19 cellular contexts compared by ENCODE assay signal in genomic region chr6:86118271-86118670, GRCh38.
"Had no signal": no experiment of that assay in that cellular context is flagged by ENCODE, and none has a peak within 500 bp of the region (broad histone marks: within the 10 kb centered on the region; RNA-seq: fewer than 3 reads in every experiment).

No MANE protein-coding gene starts in this region.

- ATAC-seq: activated CD8-positive, alpha-beta memory T cell treated with anti-CD3 and anti-CD28 coated beads, Interleukin-2, amount 10 ng/mL, durations not matched to agents 7 days and 5 days; K562; WTC11 had no signal

- H3K27ac Mint-ChIP-seq: activated CD8-positive, alpha-beta memory T cell treated with anti-CD3 and anti-CD28 coated beads, Interleukin-2, amount 10 ng/mL, durations not matched to agents 7 days and 5 days; activated naive CD4-positive, alpha-beta T cell treated with anti-CD3 and anti-CD28 coated beads, Interleukin-2, amount 10 ng/mL, durations not matched to agents 7 days and 5 days; activated naive CD8-positive, alpha-beta T cell treated with anti-CD3 and anti-CD28 coated beads, Interleukin-2, amount 10 ng/mL, durations not matched to agents 7 days and 5 days; activated T-cell treated with anti-CD3 and anti-CD28 coated beads, Interleukin-2, amount 50 U/mL, for 24 hours; T-helper 1 cell treated with Interleukin-12 subunit alpha and Interleukin-12 subunit beta and Interleukin-4 antibody, amounts not matched to agents 30 μg/mL and 1 μg/mL, for 36 hours; WTC11 had no signal

- H3K27me3 ChIP-seq: adrenal gland had no signal

- H3K4me1 ChIP-seq: adrenal gland had no signal

- H3K27me3 Mint-ChIP-seq: activated CD8-positive, alpha-beta memory T cell treated with anti-CD3 and anti-CD28 coated beads, Interleukin-2, amount 10 ng/mL, durations not matched to agents 7 days and 5 days; activated naive CD4-positive, alpha-beta T cell treated with anti-CD3 and anti-CD28 coated beads, Interleukin-2, amount 10 ng/mL, durations not matched to agents 7 days and 5 days; activated naive CD8-positive, alpha-beta T cell treated with anti-CD3 and anti-CD28 coated beads, Interleukin-2, amount 10 ng/mL, durations not matched to agents 7 days and 5 days; activated T-cell treated with anti-CD3 and anti-CD28 coated beads, Interleukin-2, amount 50 U/mL, for 24 hours had no signal

- H2AFZ ChIP-seq: PC-9 had no signal

- H3K36me3 ChIP-seq: adrenal gland had no signal

- H3K27ac ChIP-seq: adrenal gland, PC-9 had no signal

- H3K36me3 Mint-ChIP-seq: activated CD8-positive, alpha-beta memory T cell treated with anti-CD3 and anti-CD28 coated beads, Interleukin-2, amount 10 ng/mL, durations not matched to agents 7 days and 5 days; activated naive CD4-positive, alpha-beta T cell treated with anti-CD3 and anti-CD28 coated beads, Interleukin-2, amount 10 ng/mL, durations not matched to agents 7 days and 5 days; activated naive CD8-positive, alpha-beta T cell treated with anti-CD3 and anti-CD28 coated beads, Interleukin-2, amount 10 ng/mL, durations not matched to agents 7 days and 5 days; WTC11 had no signal

- DNase-seq: activated CD4-positive, alpha-beta T cell treated with anti-CD3 and anti-CD28 coated beads for 48 hours; activated CD4-positive, alpha-beta T cell treated with anti-CD3 and anti-CD28 coated beads, Interleukin-2, amount 50 U/mL, for 48 hours; activated CD4-positive, CD25-positive, alpha-beta regulatory T cell treated with anti-CD3 and anti-CD28 coated beads, Interleukin-2, amount 50 U/mL, for 72 hours; activated CD8-positive, alpha-beta memory T cell treated with anti-CD3 and anti-CD28 coated beads, Interleukin-2, amount 10 ng/mL, durations not matched to agents 7 days and 5 days; activated gamma-delta T cell treated with Interleukin-2 at 50 U/mL for 16 hours; activated naive CD4-positive, alpha-beta T cell treated with anti-CD3 and anti-CD28 coated beads, Interleukin-2, amount 10 ng/mL, durations not matched to agents 7 days and 5 days; activated naive CD8-positive, alpha-beta T cell treated with anti-CD3 and anti-CD28 coated beads, Interleukin-2, amount 10 ng/mL, durations not matched to agents 7 days and 5 days; activated T-cell treated with anti-CD3 and anti-CD28 coated beads, Interleukin-2, amount 50 U/mL, for 24 hours; adrenal gland; anterior cingulate cortex; Karpas-422; NCI-H2029 treated with DMSO at 0.1 percent for 48 hours; NCI-H446; NCI-H526; PC-9; SHP77 treated with DMSO at 0.1 percent for 48 hours had no signal

- FAIRE-seq: K562 had no signal

- H3K4me1 Mint-ChIP-seq: activated CD8-positive, alpha-beta memory T cell treated with anti-CD3 and anti-CD28 coated beads, Interleukin-2, amount 10 ng/mL, durations not matched to agents 7 days and 5 days; activated naive CD4-positive, alpha-beta T cell treated with anti-CD3 and anti-CD28 coated beads, Interleukin-2, amount 10 ng/mL, durations not matched to agents 7 days and 5 days; activated naive CD8-positive, alpha-beta T cell treated with anti-CD3 and anti-CD28 coated beads, Interleukin-2, amount 10 ng/mL, durations not matched to agents 7 days and 5 days had no signal

- H3K4me2 ChIP-seq: PC-9 had no signal

- H3K4me3 ChIP-seq: adrenal gland, K562, PC-9 had no signal

- H3K4me3 Mint-ChIP-seq: activated CD8-positive, alpha-beta memory T cell treated with anti-CD3 and anti-CD28 coated beads, Interleukin-2, amount 10 ng/mL, durations not matched to agents 7 days and 5 days; activated naive CD4-positive, alpha-beta T cell treated with anti-CD3 and anti-CD28 coated beads, Interleukin-2, amount 10 ng/mL, durations not matched to agents 7 days and 5 days; activated naive CD8-positive, alpha-beta T cell treated with anti-CD3 and anti-CD28 coated beads, Interleukin-2, amount 10 ng/mL, durations not matched to agents 7 days and 5 days; activated T-cell treated with anti-CD3 and anti-CD28 coated beads, Interleukin-2, amount 50 U/mL, for 24 hours; T-helper 1 cell treated with Interleukin-12 subunit alpha and Interleukin-12 subunit beta and Interleukin-4 antibody, amounts not matched to agents 30 μg/mL and 1 μg/mL, for 36 hours; WTC11 had no signal

- H3K9me3 ChIP-seq: adrenal gland had no signal

- H3K9me3 Mint-ChIP-seq: activated naive CD4-positive, alpha-beta T cell treated with anti-CD3 and anti-CD28 coated beads, Interleukin-2, amount 10 ng/mL, durations not matched to agents 7 days and 5 days; activated naive CD8-positive, alpha-beta T cell treated with anti-CD3 and anti-CD28 coated beads, Interleukin-2, amount 10 ng/mL, durations not matched to agents 7 days and 5 days; WTC11 had no signal
